In the genomic region with DNA sequence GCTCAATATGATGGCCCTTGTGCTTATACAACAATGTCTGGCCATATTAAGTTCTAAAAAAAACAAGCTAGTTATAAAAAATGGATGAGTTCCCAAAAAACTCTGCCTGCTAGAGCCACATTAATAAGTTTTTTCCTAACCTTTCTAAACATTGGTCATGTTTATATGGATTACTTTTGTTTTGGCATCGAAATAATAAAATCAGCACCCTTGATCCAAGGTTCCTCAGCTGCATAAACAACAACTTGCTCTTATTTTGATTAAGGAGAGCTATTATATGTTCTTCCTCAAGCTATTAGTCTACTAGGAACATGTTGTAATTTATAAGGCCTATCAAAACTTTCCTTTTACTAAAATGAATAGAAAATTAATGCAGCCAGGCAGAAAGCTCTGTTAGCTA, we compare ENCODE assay signal across 22 cellular contexts. TPM values are rescaled to one million over a fixed set of nuclear protein-coding genes. Genes with fewer than 3 reads are reported as not detected.
DNase-seq lines count a peak whose midpoint lies in the region; ATAC-seq and TF ChIP-seq lines count a peak whose summit lies in the region.
"Had no signal": no experiment of that assay in that cellular context is flagged by ENCODE, and none has a peak within 500 bp of the region (broad histone marks: within the 10 kb centered on the region; RNA-seq: fewer than 3 reads in every experiment).

No MANE protein-coding gene starts in this region.

- H3K4me3 Mint-ChIP-seq in nephron, result no peak overlapping the region
- H3K4me3 Mint-ChIP-seq: CD4-positive, CD25-positive, alpha-beta regulatory T cell; CD8-positive, alpha-beta memory T cell; H9 had no signal

- TF ChIP-seq RAD21 in HCT116 (IDR thresholded peaks at IDR 0.05; ENCODE audit: low read depth), result no peak

- H3K79me2 ChIP-seq in HCT116 (ENCODE audit: insufficient read depth, low read length), result no peaks in the 10 kb centered on the region

- no peak overlapping the region for H3K9ac ChIP-seq in HCT116 (ENCODE audit: low read length)

- BruUV-seq in HCT116 (replicated peaks; lab: Mats Ljungman, UMichigan), result no TSS peak

- peak overlapping the region; percentile 7 for H2AFZ ChIP-seq in HCT116 (ENCODE audit: low read depth, low read length, poor library complexity, severe bottlenecking)

- H3K27ac Mint-ChIP-seq in nephron, result peak overlapping the region in 2 of 3 experiments; percentile 74 to 82
- H3K27ac Mint-ChIP-seq: CD4-positive, CD25-positive, alpha-beta regulatory T cell; CD8-positive, alpha-beta memory T cell had no signal

- no peak for ATAC-seq in HCT116
- ATAC-seq: GM12878 had no signal

- no peaks in the 10 kb centered on the region for H3K27me3 Mint-ChIP-seq in nephron (ENCODE audit: low read depth)
- H3K27me3 Mint-ChIP-seq: CD4-positive, CD25-positive, alpha-beta regulatory T cell; CD8-positive, alpha-beta memory T cell had no signal

- no peaks in the 10 kb centered on the region for H3K9me3 ChIP-seq in HCT116 (ENCODE audit: control insufficient read depth in 1 of 2, insufficient read depth in 1 of 2, low read depth in 1 of 2, low read length in 2 of 2)
- H3K9me3 ChIP-seq in SJCRH30 (replicated peaks), result no peaks in the 10 kb centered on the region
- H3K9me3 ChIP-seq: BE2C had no signal

- no peak overlapping the region for H3K27ac ChIP-seq in HCT116 (ENCODE audit: low read depth, low read length)
- no peak overlapping the region for H3K27ac ChIP-seq in SJCRH30

- DNase-seq in HCT116 (ENCODE audit: low read depth, low spot score) (no peak), brain pericyte (ENCODE audit: low read depth, low spot score) (peak; percentile 67), SJCRH30 (no peak), SHP77 (lab: John Stamatoyannopoulos, UW) (no peak), NCI-H526 treated with DMSO at 0.1 percent for 48 hours (lab: John Stamatoyannopoulos, UW) (no peak), anterior cingulate cortex (lab: John Stamatoyannopoulos, UW) (no peak)
- DNase-seq: ACHN; BE2C; C1 segment of cervical spinal cord; CD4-positive, CD25-positive, alpha-beta regulatory T cell; CD8-positive, alpha-beta memory T cell; COR-L47; DMS 273 treated with DMSO at 0.1 percent for 48 hours; DMS53; DND-41; EL; GOT3; H9; IMR-90 had no signal

- POLR2A ChIA-PET in HCT116 (lab: Charles Lee), result no interaction called here

- intact Hi-C loops in HCT116 (cut with micrococcal nuclease), result no loop called here

- no peaks in the 10 kb centered on the region for H3K9me3 Mint-ChIP-seq in nephron
- H3K9me3 Mint-ChIP-seq: CD8-positive, alpha-beta memory T cell; H9 had no signal

- no peaks in the 10 kb centered on the region for H4K20me1 ChIP-seq in HCT116 (ENCODE audit: insufficient read depth)

- no peak for TF ChIP-seq POLR2A in HCT116 (IDR thresholded peaks at IDR 0.05; ENCODE audit: borderline replicate concordance, extremely low read depth, insufficient read depth, insufficient read length)

- H3K4me3 ChIP-seq in HCT116 (replicated peaks in 1 of 2; ENCODE audit: low read depth in 1 of 2, low read length in 2 of 2), result no peak overlapping the region
- H3K4me3 ChIP-seq in SJCRH30, result no peak overlapping the region
- H3K4me3 ChIP-seq: GM12878 had no signal

- TF ChIP-seq CTCF in HCT116 (IDR thresholded peaks at IDR 0.05 in 2 of 3, conservative IDR thresholded peaks at IDR 0.05 in 1 of 3; ENCODE audit: borderline replicate concordance in 1 of 3, insufficient read depth in 1 of 3, low read depth in 2 of 3, low read length in 2 of 3) (no peak), nephron (IDR thresholded peaks at IDR 0.05; ENCODE audit: unreplicated experiment in 3 of 3) (no peak)

- CTCF ChIA-PET in HCT116 (lab: Charles Lee), result interaction anchor here (2.2 kb wide), 1 partner anchor 10 kb away, joined by 10 read pairs; no protein-coding TSS in a partner anchor

- RAD21 ChIA-PET in HCT116 (lab: Charles Lee; ENCODE audit: low non-redundant PET in 1 of 2, low total read pairs in 2 of 2, uncharacterized antibody in 2 of 2, unreplicated experiment in 2 of 2), result no interaction called here

- no peaks in the 10 kb centered on the region for H3K27me3 ChIP-seq in HCT116 (ENCODE audit: insufficient read depth, low read length)
- H3K27me3 ChIP-seq in SJCRH30, result no peaks in the 10 kb centered on the region
- H3K27me3 ChIP-seq: BE2C had no signal

- no peaks in the 10 kb centered on the region for H3K9me2 ChIP-seq in HCT116 (ENCODE audit: insufficient read depth)

- peaks cover 14% of the 10 kb centered on the region for H3K36me3 Mint-ChIP-seq in nephron (ENCODE audit: low read depth)
- H3K36me3 Mint-ChIP-seq: CD4-positive, CD25-positive, alpha-beta regulatory T cell; CD8-positive, alpha-beta memory T cell had no signal

- H3K4me1 ChIP-seq in HCT116 (ENCODE audit: control insufficient read depth in 1 of 2, insufficient read depth in 2 of 2, low read length in 2 of 2) (peaks cover 6% of the 10 kb centered on the region in 2 experiments; a peak in 3 of 4 replicates), SJCRH30 (peaks cover 15% of the 10 kb centered on the region)
- H3K4me1 ChIP-seq: BE2C had no signal

- H3K4me2 ChIP-seq in HCT116 (ENCODE audit: low read length), result no peak overlapping the region

- no peaks in the 10 kb centered on the region for H3K36me3 ChIP-seq in HCT116 (ENCODE audit: control insufficient read depth in 1 of 2, insufficient read depth in 2 of 2, low read length in 2 of 2)
- no peaks in the 10 kb centered on the region for H3K36me3 ChIP-seq in SJCRH30

- H3K4me1 Mint-ChIP-seq in nephron, result peaks cover 21% of the 10 kb centered on the region
- H3K4me1 Mint-ChIP-seq: CD4-positive, CD25-positive, alpha-beta regulatory T cell; CD8-positive, alpha-beta memory T cell; H9 had no signal

TF ChIP-seq in HCT116, 20 proteins besides CTCF, POLR2A, EP300 and RAD21:
- TF ChIP-seq EZH2phosphoT487 (IDR thresholded peaks at IDR 0.05; ENCODE audit: borderline replicate concordance), result no peak
- no peak for TF ChIP-seq EZH2 (IDR thresholded peaks at IDR 0.05)
- no peak for TF ChIP-seq SP1 (IDR thresholded peaks at IDR 0.05; ENCODE audit: low read depth)
- TF ChIP-seq CBX3 (IDR thresholded peaks at IDR 0.05; ENCODE audit: low read depth), result no peak
- TF ChIP-seq, protein P1, sequence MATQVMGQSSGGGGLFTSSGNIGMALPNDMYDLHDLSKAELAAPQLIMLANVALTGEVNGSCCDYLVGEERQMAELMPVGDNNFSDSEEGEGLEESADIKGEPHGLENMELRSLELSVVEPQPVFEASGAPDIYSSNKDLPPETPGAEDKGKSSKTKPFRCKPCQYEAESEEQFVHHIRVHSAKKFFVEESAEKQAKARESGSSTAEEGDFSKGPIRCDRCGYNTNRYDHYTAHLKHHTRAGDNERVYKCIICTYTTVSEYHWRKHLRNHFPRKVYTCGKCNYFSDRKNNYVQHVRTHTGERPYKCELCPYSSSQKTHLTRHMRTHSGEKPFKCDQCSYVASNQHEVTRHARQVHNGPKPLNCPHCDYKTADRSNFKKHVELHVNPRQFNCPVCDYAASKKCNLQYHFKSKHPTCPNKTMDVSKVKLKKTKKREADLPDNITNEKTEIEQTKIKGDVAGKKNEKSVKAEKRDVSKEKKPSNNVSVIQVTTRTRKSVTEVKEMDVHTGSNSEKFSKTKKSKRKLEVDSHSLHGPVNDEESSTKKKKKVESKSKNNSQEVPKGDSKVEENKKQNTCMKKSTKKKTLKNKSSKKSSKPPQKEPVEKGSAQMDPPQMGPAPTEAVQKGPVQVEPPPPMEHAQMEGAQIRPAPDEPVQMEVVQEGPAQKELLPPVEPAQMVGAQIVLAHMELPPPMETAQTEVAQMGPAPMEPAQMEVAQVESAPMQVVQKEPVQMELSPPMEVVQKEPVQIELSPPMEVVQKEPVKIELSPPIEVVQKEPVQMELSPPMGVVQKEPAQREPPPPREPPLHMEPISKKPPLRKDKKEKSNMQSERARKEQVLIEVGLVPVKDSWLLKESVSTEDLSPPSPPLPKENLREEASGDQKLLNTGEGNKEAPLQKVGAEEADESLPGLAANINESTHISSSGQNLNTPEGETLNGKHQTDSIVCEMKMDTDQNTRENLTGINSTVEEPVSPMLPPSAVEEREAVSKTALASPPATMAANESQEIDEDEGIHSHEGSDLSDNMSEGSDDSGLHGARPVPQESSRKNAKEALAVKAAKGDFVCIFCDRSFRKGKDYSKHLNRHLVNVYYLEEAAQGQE (IDR thresholded peaks at IDR 0.05; ENCODE audit: low read depth), result no peak
- no peak for TF ChIP-seq YY1 (IDR thresholded peaks at IDR 0.05; ENCODE audit: extremely low read depth, insufficient replicate concordance, low read depth, low read length)
- TF ChIP-seq FOSL1 (IDR thresholded peaks at IDR 0.05; ENCODE audit: low read depth), result no peak
- no peak for TF ChIP-seq CEBPB (IDR thresholded peaks at IDR 0.05; ENCODE audit: low read depth)
- TF ChIP-seq SRF (IDR thresholded peaks at IDR 0.05; ENCODE audit: low read depth), result no peak
- no peak for TF ChIP-seq TCF7L2 (IDR thresholded peaks at IDR 0.05; ENCODE audit: borderline replicate concordance, extremely low read depth, insufficient read depth, insufficient read length)
- no peak for TF ChIP-seq EGR1 (IDR thresholded peaks at IDR 0.05; ENCODE audit: low read depth)
- TF ChIP-seq, protein P2, sequence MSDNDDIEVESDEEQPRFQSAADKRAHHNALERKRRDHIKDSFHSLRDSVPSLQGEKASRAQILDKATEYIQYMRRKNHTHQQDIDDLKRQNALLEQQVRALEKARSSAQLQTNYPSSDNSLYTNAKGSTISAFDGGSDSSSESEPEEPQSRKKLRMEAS (IDR thresholded peaks at IDR 0.05), result no peak
- no peak for TF ChIP-seq ZNF274 (IDR thresholded peaks at IDR 0.05; ENCODE audit: low read depth, low read length)
- TF ChIP-seq ZFX (IDR thresholded peaks at IDR 0.05), result no peak
- no peak for TF ChIP-seq ELF1 (IDR thresholded peaks at IDR 0.05; ENCODE audit: borderline replicate concordance, low read depth)

RNA-seq across cellular contexts. Expression of a gene that starts 48.4 kb away (rescaled TPM):
- not detected for total RNA-seq in HCT116 (2021; ENCODE audit: unreplicated experiment)
- polyA plus RNA-seq in HCT116 (2012), result not detected in 2 replicates
- total RNA-seq in SJCRH30 (2014; rRNA removed; shearing (Covaris generic)), result not detected in 2 replicates
- total RNA-seq: CD4-positive, CD25-positive, alpha-beta regulatory T cell; CD8-positive, alpha-beta memory T cell; G401; H9 had no signal
- polyA plus RNA-seq: CD8-positive, alpha-beta memory T cell had no signal
